Comparison of ENCODE assay signal across 1 cellular context in the genomic region with DNA sequence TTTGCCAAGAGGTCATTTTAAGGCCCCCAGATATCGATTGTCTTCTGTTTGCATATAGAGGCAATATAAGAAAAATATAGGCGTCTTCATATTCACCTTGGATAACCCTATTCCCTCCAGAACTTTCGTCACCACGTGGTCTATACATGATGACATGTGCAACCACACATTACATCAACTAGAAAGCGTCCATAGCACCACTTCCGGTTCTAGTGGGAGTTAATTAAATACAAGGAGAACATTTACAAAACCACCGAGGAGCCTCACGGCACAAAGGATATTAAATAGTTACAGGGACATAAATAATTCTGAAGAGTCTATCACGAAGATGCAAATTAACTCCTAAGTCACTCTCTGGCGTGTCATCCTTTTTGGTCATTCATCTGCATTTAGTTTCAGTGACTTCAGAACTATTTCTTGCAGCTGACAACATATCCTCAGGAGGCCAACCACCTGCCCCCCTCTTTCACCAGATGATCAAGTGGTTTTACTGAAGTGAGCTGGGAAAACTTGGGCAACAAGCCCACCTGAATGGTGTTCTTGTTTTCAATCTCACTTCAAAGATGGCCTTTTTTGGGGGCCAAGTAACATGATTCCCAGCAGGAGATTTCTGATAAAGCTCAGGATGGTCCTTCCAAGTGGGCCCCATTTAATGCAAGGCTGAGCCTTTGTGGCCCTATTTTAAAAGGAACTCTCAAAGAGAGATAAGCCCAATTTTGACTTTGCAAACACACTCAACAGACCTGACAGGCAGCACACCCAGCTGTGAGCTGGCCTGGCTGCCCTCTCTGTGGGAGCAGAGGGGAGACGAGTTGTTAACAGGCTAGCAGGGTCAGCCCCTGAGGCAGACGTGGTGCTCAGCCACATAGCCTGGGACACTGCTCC.
TF ChIP-seq lines count a peak whose summit lies in the region.

No MANE protein-coding gene starts in this region.

TF ChIP-seq in HEK293, 187 proteins besides CTCF, POLR2A, EP300 and RAD21 (continued from another document):
- peak; percentile 76 for TF ChIP-seq ZNF335 (tag by site-specific recombination; conservative IDR thresholded peaks at IDR 0.05)
TF ChIP-seq in HEK293: peak in this region for 34.
